11 cellular contexts compared by ENCODE assay signal in genomic region chr7:100824499-100825214, GRCh38. TPM values are rescaled to one million over a fixed set of nuclear protein-coding genes. Genes with fewer than 3 reads are reported as not detected.
DNase-seq lines count a peak whose midpoint lies in the region; ATAC-seq, FAIRE-seq and TF ChIP-seq lines count a peak whose summit lies in the region.
"Had no signal": no experiment of that assay in that cellular context is flagged by ENCODE, and none has a peak within 500 bp of the region (broad histone marks: within the 10 kb centered on the region; RNA-seq: fewer than 3 reads in every experiment).

No MANE protein-coding gene starts in this region.

- H2AFZ ChIP-seq in PC-3 (ENCODE audit: low read length) (no peak overlapping the region), neuronal stem cell (ENCODE audit: low read length) (no peak overlapping the region)

- H2AK5ac ChIP-seq in neuronal stem cell (ENCODE audit: low read depth, low read length) = no peak overlapping the region

- no peak overlapping the region for H3K4me3 ChIP-seq in A549
- peak overlapping the region; percentile 99 for H3K4me3 ChIP-seq in PC-3 (ENCODE audit: low read length)
- peak overlapping the region; percentile 64 for H3K4me3 ChIP-seq in fibroblast of mammary gland (ENCODE audit: control insufficient read depth, low read depth, low read length)
- H3K4me3 ChIP-seq in neuronal stem cell (ENCODE audit: low read length in 2 of 2) = peak overlapping the region; percentile 94 to 99

- FAIRE-seq in A549 (lab: Jason Lieb, UNC) = no peak

- CTCF ChIA-PET in A549 (lab: Yijun Ruan, JAX) = interaction anchor here (1.1 to 18.3 kb wide), 8 partner anchors 8 to 133 kb away, joined by 3 to 317 read pairs (median 6); partner anchors contain the start of genes EPO and POP7
- CTCF ChIA-PET in PC-3 (lab: Charles Lee) = interaction anchor here (1.2 kb wide), 1 partner anchor 23 kb away, joined by 6 read pairs; no protein-coding TSS in a partner anchor

- intact Hi-C loops in PC-3 (cut with micrococcal nuclease) = loop anchor here (5.0 kb wide), 1 partner anchor 117 kb away; the partner anchor contains the start of gene POP7

- no peak overlapping the region for H2BK5ac ChIP-seq in neuronal stem cell (ENCODE audit: low read length)

- H3K79me1 ChIP-seq in neuronal stem cell (ENCODE audit: low read depth, low read length) = peaks cover 19% of the 10 kb centered on the region

- H3K27me3 ChIP-seq in PC-3 (ENCODE audit: low read length) (no peaks in the 10 kb centered on the region), neuronal stem cell (ENCODE audit: control insufficient read depth in 3 of 3, insufficient read depth in 3 of 3, low read depth in 1 of 3, low read length in 3 of 3) (no peaks in the 10 kb centered on the region)
- H3K27me3 ChIP-seq: testis had no signal

- H3K9me3 ChIP-seq in A549 (no peaks in the 10 kb centered on the region), PC-3 (ENCODE audit: low read length) (no peaks in the 10 kb centered on the region), neuronal stem cell (replicated peaks in 1 of 2; ENCODE audit: control insufficient read depth in 2 of 2, insufficient read depth in 1 of 2, low read depth in 1 of 2, low read length in 2 of 2) (peaks cover 0 to 2% of the 10 kb centered on the region in 2 donors)
- H3K9me3 ChIP-seq: testis had no signal

- peak overlapping the region; percentile 76 for H3K9ac ChIP-seq in PC-3 (ENCODE audit: low read length)
- H3K9ac ChIP-seq in neuronal stem cell (ENCODE audit: low read depth, low read length, poor library complexity) = peak overlapping the region; percentile 72

- no peak overlapping the region for H3K4ac ChIP-seq in neuronal stem cell (ENCODE audit: low read length)

- TF ChIP-seq EP300 in A549 (IDR thresholded peaks at IDR 0.05) = no peak

- DNase-seq in A549 (ENCODE audit: low read depth in 1 of 2, low spot score in 1 of 2) (no peak), PC-3 (no peak), fibroblast of mammary gland (ENCODE audit: low read depth) (no peak), neuronal stem cell (ENCODE audit: low spot score) (no peak), H4 (ENCODE audit: low spot score) (no peak)
- DNase-seq in activated naive CD4-positive, alpha-beta T cell treated with anti-CD3 and anti-CD28 coated beads, Interleukin-2, amount 50 U/mL, for 72 hours (ENCODE audit: low spot score in 2 of 2) = no peak
- DNase-seq: stimulated activated CD4-positive, alpha-beta T cell treated with anti-CD3 and anti-CD28 coated beads, Interleukin-1b, Interleukin-23, amount 100 ng/mL, for 48 hours; T-helper 2 cell; testis had no signal

- H2BK120ac ChIP-seq in neuronal stem cell (ENCODE audit: low read depth, low read length) = no peak overlapping the region

- ATAC-seq in A549 (no peak), PC-3 (no peak), HG02938 (IDR thresholded peaks at IDR 0.05; ENCODE audit: unreplicated experiment) (no peak), GM21447 (IDR thresholded peaks at IDR 0.05; ENCODE audit: unreplicated experiment) (no peak)
- ATAC-seq in activated naive CD4-positive, alpha-beta T cell treated with anti-CD3 and anti-CD28 coated beads, Interleukin-2, amount 50 U/mL, for 72 hours = no peak

- WGBS in A549 (ENCODE audit: missing lambda C conversion rate) = 83% methylated on average over 17 of the region's 18 CpGs
- WGBS in neuronal stem cell (ENCODE audit: extremely low coverage in 2 of 2, insufficient read length in 2 of 2, insufficient replicate concordance in 1 of 2), 2 donors = no CpG with 5 or more reads among the region's 18 CpGs

- H3K4me1 ChIP-seq in A549 = peaks cover 21% of the 10 kb centered on the region; the same call in 2 of the 3 replicates
- H3K4me1 ChIP-seq in PC-3 (ENCODE audit: insufficient read depth, low read length) = peaks cover 5% of the 10 kb centered on the region; the same call in 1 of the 2 replicates
- H3K4me1 ChIP-seq in neuronal stem cell (ENCODE audit: control insufficient read depth in 2 of 2, insufficient read depth in 1 of 2, low read depth in 1 of 2, low read length in 2 of 2) = peaks cover 10 to 14% of the 10 kb centered on the region in 2 donors

- H3K4me2 ChIP-seq in A549 (peak overlapping the region; percentile 98), PC-3 (ENCODE audit: low read length) (peak overlapping the region; percentile 86), neuronal stem cell (ENCODE audit: insufficient read depth, low read length, poor library complexity, severe bottlenecking) (peak overlapping the region; percentile 83)

- POLR2A ChIA-PET in A549 (lab: Yijun Ruan, JAX) = interaction anchor here (0.8 kb wide), 1 partner anchor 22 kb away, joined by 5 read pairs; no protein-coding TSS in a partner anchor
- POLR2A ChIA-PET in PC-3 (lab: Charles Lee; ENCODE audit: unreplicated experiment) = no interaction called here

- peaks cover 4 to 12% of the 10 kb centered on the region in 2 donors for H3K36me3 Mint-ChIP-seq in activated naive CD4-positive, alpha-beta T cell treated with anti-CD3 and anti-CD28 coated beads, Interleukin-2, amount 50 U/mL, for 72 hours

- peaks cover 42% of the 10 kb centered on the region for H3K79me2 ChIP-seq in PC-3 (ENCODE audit: low read length)

- no TSS peak for BruUV-seq in PC-3 (replicated peaks; lab: Mats Ljungman, UMichigan)

- no peaks in the 10 kb centered on the region for H3F3A ChIP-seq in PC-3 (ENCODE audit: low read length, unreplicated experiment)

- H4K20me1 ChIP-seq in PC-3 (ENCODE audit: low read length) = peaks cover 5% of the 10 kb centered on the region; the same call in 1 of the 2 replicates

- H3K27ac ChIP-seq in A549 (peak overlapping the region in 1 of 2 experiments; percentile 99; a peak in 3 of 6 replicates), PC-3 (ENCODE audit: low read length) (no peak overlapping the region), neuronal stem cell (replicated peaks; ENCODE audit: low read length) (no peak overlapping the region)
- H3K27ac ChIP-seq: testis had no signal

- no peak overlapping the region for H2BK15ac ChIP-seq in neuronal stem cell (ENCODE audit: low read length)

- peak overlapping the region; percentile 14 for H3K14ac ChIP-seq in neuronal stem cell (ENCODE audit: low read length)

- H3K23ac ChIP-seq in neuronal stem cell (ENCODE audit: low read depth, low read length, poor library complexity) = no peak overlapping the region

- no peak overlapping the region for H3K18ac ChIP-seq in neuronal stem cell (ENCODE audit: low read length)

- no peak overlapping the region for H4K8ac ChIP-seq in neuronal stem cell (ENCODE audit: low read depth, low read length)

- H3K36me3 ChIP-seq in PC-3 (ENCODE audit: low read depth, low read length) (peaks cover 25% of the 10 kb centered on the region), neuronal stem cell (replicated peaks in 1 of 2; ENCODE audit: control insufficient read depth in 2 of 2, insufficient read depth in 2 of 2, low read length in 2 of 2) (peaks cover 40 to 60% of the 10 kb centered on the region in 2 donors)

- no peaks in the 10 kb centered on the region for H3K9me2 ChIP-seq in PC-3 (replicated peaks; ENCODE audit: low read length)

- H3K9me3 Mint-ChIP-seq in activated naive CD4-positive, alpha-beta T cell treated with anti-CD3 and anti-CD28 coated beads, Interleukin-2, amount 50 U/mL, for 72 hours = no peaks in the 10 kb centered on the region

- H2BK12ac ChIP-seq in neuronal stem cell (ENCODE audit: low read length) = no peak overlapping the region

- no peak for TF ChIP-seq CTCF in A549 (IDR thresholded peaks at IDR 0.05)
- TF ChIP-seq CTCF in PC-3 (conservative IDR thresholded peaks at IDR 0.05; ENCODE audit: low read depth, low read length) = no peak
- no peak for TF ChIP-seq CTCF in fibroblast of mammary gland (conservative IDR thresholded peaks at IDR 0.05; ENCODE audit: control insufficient read depth, insufficient read depth, low read depth, low read length)

- no peak overlapping the region for H3K27ac Mint-ChIP-seq in activated naive CD4-positive, alpha-beta T cell treated with anti-CD3 and anti-CD28 coated beads, Interleukin-2, amount 50 U/mL, for 72 hours

- H4K91ac ChIP-seq in neuronal stem cell (ENCODE audit: low read depth, low read length, poor library complexity) = no peak overlapping the region

- TF ChIP-seq POLR2A in A549 (IDR thresholded peaks at IDR 0.05; ENCODE audit: low read length) = no peak

- TF ChIP-seq RAD21 in A549 (conservative IDR thresholded peaks at IDR 0.05 in 1 of 2, IDR thresholded peaks at IDR 0.05 in 1 of 2) = no peak

RNA-seq across cellular contexts. Expression of gene EPHB4, which starts 2.7 kb away (rescaled TPM):
- polyA plus RNA-seq in A549 (2011; rRNA removed) (37.8 and 40.5 TPM in 2 replicates), A549 (2017; fragmentation: RNase III; extraction: RNeasy Plus Mini Kit Qiagen cat#74134 plus additional on column Dnase treatment) (25.7 to 32.9 TPM (median 30.4 TPM) in 3 replicates)
- polyA plus RNA-seq in A549 (2012; cell fraction: cytosol; rRNA removed) = 30.1 and 30.9 TPM in 2 replicates
- polyA plus RNA-seq in A549 (2012; cell fraction: nucleus; rRNA removed) = 69.4 and 86.9 TPM in 2 replicates
- 51.3 and 67.1 TPM in 2 replicates for polyA minus RNA-seq in A549 (2011; rRNA and poly(A)+ RNA removed)
- total RNA-seq in PC-3 (2014; rRNA removed) = 104 and 150 TPM in 2 replicates
- polyA plus RNA-seq in neuronal stem cell (2013, experiment 1 of 2) = 55.9 TPM
- 55.0 TPM for polyA plus RNA-seq in neuronal stem cell (2013, experiment 2 of 2)
- 29.9 and 37.1 TPM in 2 replicates for total RNA-seq in H4 (2014; rRNA removed; shearing (Covaris generic))
- 10 to 100 TPM in 1 of 2 donors, 1 to 10 TPM in 1; 3.7 to 11.1 TPM for total RNA-seq in activated naive CD4-positive, alpha-beta T cell treated with anti-CD3 and anti-CD28 coated beads, Interleukin-2, amount 50 U/mL, for 72 hours

RNA-seq across cellular contexts. Expression of gene SLC12A9, which starts 27.9 kb away (rescaled TPM):
- polyA plus RNA-seq in A549 (2011; rRNA removed) (6.2 and 7.0 TPM in 2 replicates), A549 (2017; fragmentation: RNase III; extraction: RNeasy Plus Mini Kit Qiagen cat#74134 plus additional on column Dnase treatment) (12.1 to 14.3 TPM (median 13.4 TPM) in 3 replicates)
- 12.3 and 17.1 TPM in 2 replicates for polyA plus RNA-seq in A549 (2012; cell fraction: cytosol; rRNA removed)
- polyA plus RNA-seq in A549 (2012; cell fraction: nucleus; rRNA removed) = 68.4 and 69.7 TPM in 2 replicates
- 11.3 and 17.6 TPM in 2 replicates for polyA minus RNA-seq in A549 (2011; rRNA and poly(A)+ RNA removed)
- 25.9 and 31.2 TPM in 2 replicates for total RNA-seq in PC-3 (2014; rRNA removed)
- 11.0 TPM for polyA plus RNA-seq in neuronal stem cell (2013, experiment 1 of 2)
- polyA plus RNA-seq in neuronal stem cell (2013, experiment 2 of 2) = 9.5 TPM
- 4.9 and 5.6 TPM in 2 replicates for total RNA-seq in H4 (2014; rRNA removed; shearing (Covaris generic))
- total RNA-seq in activated naive CD4-positive, alpha-beta T cell treated with anti-CD3 and anti-CD28 coated beads, Interleukin-2, amount 50 U/mL, for 72 hours = 10 to 100 TPM; 16.7 to 27.7 TPM

RNA-seq across cellular contexts. Expression of gene TRIP6, which starts 42.5 kb away (rescaled TPM):
- polyA plus RNA-seq in A549 (2011; rRNA removed) (14.8 and 18.0 TPM in 2 replicates), A549 (2017; fragmentation: RNase III; extraction: RNeasy Plus Mini Kit Qiagen cat#74134 plus additional on column Dnase treatment) (38.2 to 38.5 TPM (median 38.3 TPM) in 3 replicates)
- polyA plus RNA-seq in A549 (2012; cell fraction: cytosol; rRNA removed) = 40.0 and 46.3 TPM in 2 replicates
- polyA plus RNA-seq in A549 (2012; cell fraction: nucleus; rRNA removed) = 46.1 and 58.6 TPM in 2 replicates
- 11.3 and 11.6 TPM in 2 replicates for polyA minus RNA-seq in A549 (2011; rRNA and poly(A)+ RNA removed)
- 11.3 and 14.6 TPM in 2 replicates for total RNA-seq in PC-3 (2014; rRNA removed)
- 34.6 TPM for polyA plus RNA-seq in neuronal stem cell (2013, experiment 1 of 2)
- polyA plus RNA-seq in neuronal stem cell (2013, experiment 2 of 2) = 35.8 TPM
- 78.5 and 95.5 TPM in 2 replicates for total RNA-seq in H4 (2014; rRNA removed; shearing (Covaris generic))
- total RNA-seq in activated naive CD4-positive, alpha-beta T cell treated with anti-CD3 and anti-CD28 coated beads, Interleukin-2, amount 50 U/mL, for 72 hours = 10 to 100 TPM; 34.4 to 39.2 TPM

RNA-seq across cellular contexts. Expression of gene SRRT, which starts 50.2 kb away (rescaled TPM):
- polyA plus RNA-seq in A549 (2011; rRNA removed) (49.9 and 52.2 TPM in 2 replicates), A549 (2017; fragmentation: RNase III; extraction: RNeasy Plus Mini Kit Qiagen cat#74134 plus additional on column Dnase treatment) (153 to 194 TPM (median 182 TPM) in 3 replicates)
- 87.7 and 96.2 TPM in 2 replicates for polyA plus RNA-seq in A549 (2012; cell fraction: cytosol; rRNA removed)
- 252 and 279 TPM in 2 replicates for polyA plus RNA-seq in A549 (2012; cell fraction: nucleus; rRNA removed)
- polyA minus RNA-seq in A549 (2011; rRNA and poly(A)+ RNA removed) = 58.3 and 64.1 TPM in 2 replicates
- total RNA-seq in PC-3 (2014; rRNA removed) = 177 and 268 TPM in 2 replicates
- polyA plus RNA-seq in neuronal stem cell (2013, experiment 1 of 2) = 97.6 TPM
- polyA plus RNA-seq in neuronal stem cell (2013, experiment 2 of 2) = 99.4 TPM
- 44.3 and 46.8 TPM in 2 replicates for total RNA-seq in H4 (2014; rRNA removed; shearing (Covaris generic))
- 100 to 1,000 TPM; 205 to 242 TPM for total RNA-seq in activated naive CD4-positive, alpha-beta T cell treated with anti-CD3 and anti-CD28 coated beads, Interleukin-2, amount 50 U/mL, for 72 hours
